Comparison of ENCODE assay signal across 1 cellular context in genomic region chr2:219124379-219125110, GRCh38.
TF ChIP-seq lines count a peak whose summit lies in the region.

No MANE protein-coding gene starts in this region.

TF ChIP-seq in HepG2, 621 proteins besides CTCF, POLR2A, EP300 and RAD21:
- TF ChIP-seq HMG20B (CRISPR knock-in tag; conservative IDR thresholded peaks at IDR 0.05) (no peak), MNT (IDR thresholded peaks at IDR 0.05) (peak; percentile 10; the same call in 1 of the 2 replicates), ZNF18 (CRISPR knock-in tag; IDR thresholded peaks at IDR 0.05; ENCODE audit: insufficient replicate concordance) (no peak)
TF ChIP-seq in HepG2: peak in this region for 1.
